In genomic region chr12:6092784-6093722, GRCh38 we compare ENCODE assay signal across 10 cellular contexts. TPM values are rescaled to one million over a fixed set of nuclear protein-coding genes. Genes with fewer than 3 reads are reported as not detected.
A peak's percentile ranks its signal among the peaks of the same experiment; 100 is the strongest.
DNase-seq lines count a peak whose midpoint lies in the region; ATAC-seq and TF ChIP-seq lines count a peak whose summit lies in the region.
"Had no signal": no experiment of that assay in that cellular context is flagged by ENCODE, and none has a peak within 500 bp of the region (broad histone marks: within the 10 kb centered on the region; RNA-seq: fewer than 3 reads in every experiment).

No MANE protein-coding gene starts in this region.

- no peak for TF ChIP-seq CTCF in fibroblast of mammary gland (conservative IDR thresholded peaks at IDR 0.05; ENCODE audit: control insufficient read depth, insufficient read depth, low read depth, low read length)
- no peak for TF ChIP-seq CTCF in OCI-LY7 (conservative IDR thresholded peaks at IDR 0.05; ENCODE audit: low read length)

- no peaks in the 10 kb centered on the region for H3K9me3 ChIP-seq in OCI-LY7 (ENCODE audit: low read length)

- no peak overlapping the region for H2AFZ ChIP-seq in OCI-LY7 (ENCODE audit: low read length)

- H4K20me1 ChIP-seq in OCI-LY7 (ENCODE audit: insufficient read depth, low read length): no peaks in the 10 kb centered on the region

- H3K9me2 ChIP-seq in OCI-LY7 (ENCODE audit: insufficient read depth, low read length): no peaks in the 10 kb centered on the region

- H3K36me3 ChIP-seq in OCI-LY7 (ENCODE audit: insufficient read depth, low read length): no peaks in the 10 kb centered on the region

- no peaks in the 10 kb centered on the region for H3K79me2 ChIP-seq in OCI-LY7 (ENCODE audit: insufficient read depth, low read depth, low read length)

- CTCF ChIA-PET in OCI-LY7 (lab: Charles Lee; ENCODE audit: unreplicated experiment): no interaction called here

- POLR2A ChIA-PET in OCI-LY7 (lab: Charles Lee): interaction anchor here (1.0 kb wide), 1 partner anchor 26 kb away, joined by 3 read pairs; no protein-coding TSS in a partner anchor

- no peak overlapping the region for H3K4me2 ChIP-seq in OCI-LY7 (ENCODE audit: low read length)

- no peaks in the 10 kb centered on the region for H3K4me1 ChIP-seq in OCI-LY7 (ENCODE audit: insufficient read depth, low read length, poor library complexity, severe bottlenecking)

- intact Hi-C loops in sciatic nerve (cut with DNase I): no loop called here
- intact Hi-C loops in OCI-LY7 (cut with micrococcal nuclease; ENCODE audit: unreplicated experiment): no loop called here

- no peak overlapping the region for H3K27ac ChIP-seq in OCI-LY7 (ENCODE audit: low read depth, low read length, poor library complexity, severe bottlenecking)

- DNase-seq in GM04503 (ENCODE audit: low read depth) (peak; percentile 59), RKO (ENCODE audit: low spot score) (peak; percentile 92), fibroblast of mammary gland (ENCODE audit: low read depth) (peak; percentile 89), sciatic nerve (ENCODE audit: low spot score) (peak; percentile 56), NCI-H1417 (lab: John Stamatoyannopoulos, UW) (no peak), OCI-LY7 (ENCODE audit: low spot score) (no peak), hypothalamus (lab: John Stamatoyannopoulos, UW) (no peak)
- DNase-seq: activated CD4-positive, alpha-beta T cell treated with anti-CD3 and anti-CD28 coated beads, Interleukin-2, amount 10 ng/mL, durations not matched to agents 24 days and 14 days had no signal

- H3K4me3 ChIP-seq in fibroblast of mammary gland (ENCODE audit: control insufficient read depth, low read depth, low read length) (no peak overlapping the region), OCI-LY7 (ENCODE audit: low read depth, low read length, poor library complexity, severe bottlenecking) (no peak overlapping the region)

- BruUV-seq in OCI-LY7 (replicated peaks; lab: Mats Ljungman, UMichigan): no TSS peak

- peak; percentile 55 for ATAC-seq in sciatic nerve
- ATAC-seq in GM19467 (IDR thresholded peaks at IDR 0.05; ENCODE audit: unreplicated experiment): no peak
- ATAC-seq: HepG2 had no signal

RNA-seq across cellular contexts. Expression of gene VWF, which starts 31.4 kb away (rescaled TPM):
- total RNA-seq in sciatic nerve (655 TPM), OCI-LY7 (2022) (0.32 and 0.35 TPM in 2 replicates)
- total RNA-seq in OCI-LY7 (2014; rRNA removed; shearing (Covaris generic)): not detected in 2 replicates
- total RNA-seq: activated CD4-positive, alpha-beta T cell treated with anti-CD3 and anti-CD28 coated beads, Interleukin-2, amount 10 ng/mL, durations not matched to agents 24 days and 14 days had no signal

Comparison
In these comparisons a context has a peak if more than half of its experiments do, and no peak if none do; other contexts are left out.
1. DNase-seq: peak in GM04503 (single experiment), RKO (single experiment), fibroblast of mammary gland (single experiment) and sciatic nerve (single experiment); none in NCI-H1417 (0 of 3), OCI-LY7 (single experiment) and hypothalamus (0 of 51).
2. RNA of gene VWF, which starts 31.4 kb away (total RNA-seq): 655 TPM in sciatic nerve (single experiment); 0.32 to 0.35 TPM in OCI-LY7; every median in the first group is over 100 times any median in the second.